20 cellular contexts compared by ENCODE assay signal in genomic region chr19:29705706-29706105, GRCh38. TPM values are rescaled to one million over a fixed set of nuclear protein-coding genes. Genes with fewer than 3 reads are reported as not detected.
DNase-seq lines count a peak whose midpoint lies in the region; TF ChIP-seq lines count a peak whose summit lies in the region.
"Had no signal": no experiment of that assay in that cellular context is flagged by ENCODE, and none has a peak within 500 bp of the region (broad histone marks: within the 10 kb centered on the region; RNA-seq: fewer than 3 reads in every experiment).

No MANE protein-coding gene starts in this region.

- H3K27me3 ChIP-seq in CD4-positive, alpha-beta memory T cell (ENCODE audit: insufficient read depth, low read length): no peaks in the 10 kb centered on the region
- H3K27me3 ChIP-seq in neural progenitor cell: no peaks in the 10 kb centered on the region
- no peaks in the 10 kb centered on the region for H3K27me3 ChIP-seq in colonic mucosa
- H3K27me3 ChIP-seq: pancreas had no signal

- H3K4me3 Mint-ChIP-seq in T-helper 2 cell treated with Interferon-gamma antibody and Interleukin-4, amounts not matched to agents 5 μg/mL and 100 μg/mL, for 36 hours: no peak overlapping the region
- H3K4me3 Mint-ChIP-seq in CD4-positive, alpha-beta memory T cell: no peak overlapping the region
- H3K4me3 Mint-ChIP-seq in activated naive CD8-positive, alpha-beta T cell treated with anti-CD3 and anti-CD28 coated beads for 36 hours: no peak overlapping the region
- no peak overlapping the region for H3K4me3 Mint-ChIP-seq in neural progenitor cell
- H3K4me3 Mint-ChIP-seq: type B pancreatic cell had no signal

- intact Hi-C loops in CD4-positive, alpha-beta memory T cell (cut with micrococcal nuclease): no loop called here
- intact Hi-C loops in colonic mucosa (cut with DNase I): no loop called here

- CTCF ChIA-PET in CD4-positive, alpha-beta memory T cell (lab: Charles Lee; ENCODE audit: partially characterized antibody): interaction anchor here (1.2 to 4.8 kb wide), 4 partner anchors 11 to 94 kb away, joined by 3 to 21 read pairs (median 10); no protein-coding TSS in a partner anchor

- H3K27ac ChIP-seq in CD4-positive, alpha-beta memory T cell (ENCODE audit: low read depth, low read length): no peak overlapping the region
- no peak overlapping the region for H3K27ac ChIP-seq in neural progenitor cell
- no peak overlapping the region for H3K27ac ChIP-seq in colonic mucosa
- H3K27ac ChIP-seq: KMS-11, pancreas had no signal

- H3K36me3 ChIP-seq in CD4-positive, alpha-beta memory T cell (ENCODE audit: insufficient read depth, low read length): peaks cover 38% of the 10 kb centered on the region
- H3K36me3 ChIP-seq in neural progenitor cell: no peaks in the 10 kb centered on the region
- no peaks in the 10 kb centered on the region for H3K36me3 ChIP-seq in colonic mucosa

- H4K20me1 ChIP-seq in neural progenitor cell (ENCODE audit: low read depth): no peaks in the 10 kb centered on the region

- DNase-seq in T-helper 2 cell treated with Interferon-gamma antibody and Interleukin-4, amounts not matched to agents 5 μg/mL and 100 μg/mL, for 36 hours (ENCODE audit: low spot score): no peak
- no peak for DNase-seq in T-helper 2 cell
- no peak for DNase-seq in CD4-positive, alpha-beta memory T cell
- DNase-seq in activated naive CD8-positive, alpha-beta T cell treated with anti-CD3 and anti-CD28 coated beads for 36 hours: no peak
- DNase-seq in neural progenitor cell (ENCODE audit: low spot score): no peak
- DNase-seq in GF-D8 (lab: John Stamatoyannopoulos, UW): no peak
- no peak for DNase-seq in NCI-H1105 (lab: John Stamatoyannopoulos, UW)
- DNase-seq in colonic mucosa: no peak
- DNase-seq: 8988T; activated effector memory CD4-positive, alpha-beta T cell treated with anti-CD3 and anti-CD28 coated beads, Interleukin-2, amount 50 U/mL, for 16 hours; cerebellar nuclear complex; effector CD4-positive, alpha-beta T cell; NCI-H187; NCI-H226; NCI-H82; OCI-M1; pancreas had no signal

- peaks cover 34% of the 10 kb centered on the region for H3K36me3 Mint-ChIP-seq in T-helper 2 cell treated with Interferon-gamma antibody and Interleukin-4, amounts not matched to agents 5 μg/mL and 100 μg/mL, for 36 hours (ENCODE audit: low read depth)
- H3K36me3 Mint-ChIP-seq in CD4-positive, alpha-beta memory T cell: peaks cover 12 to 56% of the 10 kb centered on the region in 2 donors
- peaks cover 43% of the 10 kb centered on the region for H3K36me3 Mint-ChIP-seq in activated naive CD8-positive, alpha-beta T cell treated with anti-CD3 and anti-CD28 coated beads for 36 hours
- peaks cover 2% of the 10 kb centered on the region for H3K36me3 Mint-ChIP-seq in neural progenitor cell
- H3K36me3 Mint-ChIP-seq: type B pancreatic cell had no signal

- H3K9ac ChIP-seq in neural progenitor cell: peak overlapping the region; percentile 7
- no peak overlapping the region for H3K9ac ChIP-seq in colonic mucosa (ENCODE audit: low read depth in 2 of 2, low read length in 2 of 2)
- H3K9ac ChIP-seq: KMS-11 had no signal

- H3K4me2 ChIP-seq in neural progenitor cell: no peak overlapping the region
- H3K4me2 ChIP-seq: KMS-11 had no signal

- no peaks in the 10 kb centered on the region for H3F3A ChIP-seq in neural progenitor cell (ENCODE audit: low read depth)

- no peaks in the 10 kb centered on the region for H3K9me3 Mint-ChIP-seq in T-helper 2 cell treated with Interferon-gamma antibody and Interleukin-4, amounts not matched to agents 5 μg/mL and 100 μg/mL, for 36 hours
- no peaks in the 10 kb centered on the region for H3K9me3 Mint-ChIP-seq in CD4-positive, alpha-beta memory T cell
- H3K9me3 Mint-ChIP-seq in activated naive CD8-positive, alpha-beta T cell treated with anti-CD3 and anti-CD28 coated beads for 36 hours: no peaks in the 10 kb centered on the region
- H3K9me3 Mint-ChIP-seq in neural progenitor cell: no peaks in the 10 kb centered on the region
- H3K9me3 Mint-ChIP-seq: stimulated activated naive B cell treated with anti-CD40 and anti-IgM and Interleukin-4, amounts not matched to agents 10 μg/mL and 1 μg/mL and 100 μg/mL, for 72 hours; type B pancreatic cell had no signal

- no peak for TF ChIP-seq CTCF in neural progenitor cell (IDR thresholded peaks at IDR 0.05)
- TF ChIP-seq CTCF in colonic mucosa (IDR thresholded peaks at IDR 0.05): no peak

- H3K27me3 Mint-ChIP-seq in T-helper 2 cell treated with Interferon-gamma antibody and Interleukin-4, amounts not matched to agents 5 μg/mL and 100 μg/mL, for 36 hours (ENCODE audit: low read depth): no peaks in the 10 kb centered on the region
- no peaks in the 10 kb centered on the region for H3K27me3 Mint-ChIP-seq in CD4-positive, alpha-beta memory T cell
- no peaks in the 10 kb centered on the region for H3K27me3 Mint-ChIP-seq in activated naive CD8-positive, alpha-beta T cell treated with anti-CD3 and anti-CD28 coated beads for 36 hours
- no peaks in the 10 kb centered on the region for H3K27me3 Mint-ChIP-seq in neural progenitor cell (ENCODE audit: insufficient read depth, low read depth)
- H3K27me3 Mint-ChIP-seq: stimulated activated naive B cell treated with anti-CD40 and anti-IgM and Interleukin-4, amounts not matched to agents 10 μg/mL and 1 μg/mL and 100 μg/mL, for 72 hours; type B pancreatic cell had no signal

- H3K4me3 ChIP-seq in CD4-positive, alpha-beta memory T cell (ENCODE audit: low read length in 2 of 2): no peak overlapping the region
- H3K4me3 ChIP-seq in neural progenitor cell: no peak overlapping the region
- no peak overlapping the region for H3K4me3 ChIP-seq in colonic mucosa
- H3K4me3 ChIP-seq: pancreas had no signal

- no peaks in the 10 kb centered on the region for H3K79me2 ChIP-seq in neural progenitor cell (ENCODE audit: low read depth)

- H3K4me1 Mint-ChIP-seq in T-helper 2 cell treated with Interferon-gamma antibody and Interleukin-4, amounts not matched to agents 5 μg/mL and 100 μg/mL, for 36 hours (ENCODE audit: low read depth): peaks cover 25% of the 10 kb centered on the region
- peaks cover 16 to 40% (median 21%) of the 10 kb centered on the region in 4 donors for H3K4me1 Mint-ChIP-seq in CD4-positive, alpha-beta memory T cell
- peaks cover 67% of the 10 kb centered on the region for H3K4me1 Mint-ChIP-seq in activated naive CD8-positive, alpha-beta T cell treated with anti-CD3 and anti-CD28 coated beads for 36 hours
- no peaks in the 10 kb centered on the region for H3K4me1 Mint-ChIP-seq in neural progenitor cell

- H3K27ac Mint-ChIP-seq in T-helper 2 cell treated with Interferon-gamma antibody and Interleukin-4, amounts not matched to agents 5 μg/mL and 100 μg/mL, for 36 hours: peak overlapping the region; percentile 72
- peak overlapping the region in 4 of 7 donors; percentile 50 to 82 (median 72) for H3K27ac Mint-ChIP-seq in CD4-positive, alpha-beta memory T cell
- peak overlapping the region; percentile 97 for H3K27ac Mint-ChIP-seq in activated naive CD8-positive, alpha-beta T cell treated with anti-CD3 and anti-CD28 coated beads for 36 hours
- H3K27ac Mint-ChIP-seq in neural progenitor cell: no peak overlapping the region
- H3K27ac Mint-ChIP-seq: type B pancreatic cell had no signal

- POLR2A ChIA-PET in CD4-positive, alpha-beta memory T cell (lab: Charles Lee; ENCODE audit: partially characterized antibody): interaction anchor here (0.9 kb wide), 1 partner anchor 10 kb away, joined by 3 read pairs; no protein-coding TSS in a partner anchor

- no peaks in the 10 kb centered on the region for H3K9me3 ChIP-seq in CD4-positive, alpha-beta memory T cell (ENCODE audit: control insufficient read depth in 1 of 2, low read length in 2 of 2)
- H3K9me3 ChIP-seq in neural progenitor cell (ENCODE audit: low read depth) (no peaks in the 10 kb centered on the region), colonic mucosa (no peaks in the 10 kb centered on the region)
- H3K9me3 ChIP-seq: pancreas had no signal

- peaks cover 26% of the 10 kb centered on the region for H3K4me1 ChIP-seq in CD4-positive, alpha-beta memory T cell (ENCODE audit: insufficient read depth, low read length)
- H3K4me1 ChIP-seq in neural progenitor cell (no peaks in the 10 kb centered on the region), colonic mucosa (peaks cover 7% of the 10 kb centered on the region)
- H3K4me1 ChIP-seq: pancreas had no signal

- no peak overlapping the region for H2AFZ ChIP-seq in neural progenitor cell (replicated peaks)

RNA-seq across cellular contexts. Expression of gene C19orf12, which starts 9.4 kb away (rescaled TPM):
- 10 to 100 TPM; 29.3 to 30.1 TPM for total RNA-seq in CD4-positive, alpha-beta memory T cell
- polyA plus RNA-seq in CD4-positive, alpha-beta memory T cell: 10 to 100 TPM; 22.7 to 23.6 TPM
- total RNA-seq in activated naive CD8-positive, alpha-beta T cell treated with anti-CD3 and anti-CD28 coated beads for 36 hours: 10 to 100 TPM; 30.9 to 32.3 TPM
- total RNA-seq in neural progenitor cell (ENCODE audit: low replicate concordance) (27.5 and 28.2 TPM in 2 replicates), colonic mucosa (10 to 100 TPM; 15.2 to 15.3 TPM)

RNA-seq across cellular contexts. Expression of gene PLEKHF1, which starts 40.4 kb away (rescaled TPM):
- 10 to 100 TPM; 31.2 to 32.4 TPM for total RNA-seq in CD4-positive, alpha-beta memory T cell
- polyA plus RNA-seq in CD4-positive, alpha-beta memory T cell: 10 to 100 TPM; 15.3 to 36.0 TPM
- total RNA-seq in activated naive CD8-positive, alpha-beta T cell treated with anti-CD3 and anti-CD28 coated beads for 36 hours: 10 to 100 TPM; 21.7 to 22.2 TPM
- total RNA-seq in neural progenitor cell (ENCODE audit: low replicate concordance): 1.2 and 1.4 TPM in 2 replicates
- total RNA-seq in colonic mucosa: 1 to 10 TPM; 2.8 to 3.4 TPM
